9 cellular contexts compared by ENCODE assay signal in genomic region chr4:142815834-142816233, GRCh38. TPM values are rescaled to one million over a fixed set of nuclear protein-coding genes. Genes with fewer than 3 reads are reported as not detected.
DNase-seq lines count a peak whose midpoint lies in the region; TF ChIP-seq lines count a peak whose summit lies in the region.
"Had no signal": no experiment of that assay in that cellular context is flagged by ENCODE, and none has a peak within 500 bp of the region (broad histone marks: within the 10 kb centered on the region; RNA-seq: fewer than 3 reads in every experiment).

No MANE protein-coding gene starts in this region.

- peak overlapping the region; percentile 46 for H3K27ac ChIP-seq in mesodermal cell (ENCODE audit: low read depth, low read length, severe bottlenecking)

- 60% methylated on average over 1 of the region's 1 CpG; no CpG with 5 or more reads in 1 of the 2 experiments for WGBS in mesodermal cell (ENCODE audit: insufficient coverage in 2 of 2), 2 experiments

- no peak overlapping the region for H3K4me3 ChIP-seq in adipocyte (ENCODE audit: low read length)
- H3K4me3 ChIP-seq in mesodermal cell (ENCODE audit: extremely low read depth, insufficient read depth, low read length, poor library complexity, severe bottlenecking) = no peak overlapping the region
- H3K4me3 ChIP-seq: skin epidermis had no signal

- H3K36me3 ChIP-seq in adipocyte (ENCODE audit: control insufficient read depth, insufficient read depth, low read length, severe bottlenecking) = no peaks in the 10 kb centered on the region
- H3K36me3 ChIP-seq in mesodermal cell (ENCODE audit: control insufficient read depth, insufficient read depth, low read length) = no peaks in the 10 kb centered on the region

- H3K4me1 ChIP-seq in adipocyte (ENCODE audit: control insufficient read depth, insufficient read depth, low read length) = peaks cover 32% of the 10 kb centered on the region
- H3K4me1 ChIP-seq in mesodermal cell (ENCODE audit: control insufficient read depth, insufficient read depth, low read length, poor library complexity, severe bottlenecking) = peaks cover 20% of the 10 kb centered on the region

- H3K27me3 ChIP-seq in adipocyte (replicated peaks; ENCODE audit: control insufficient read depth, insufficient read depth, low read length) = no peaks in the 10 kb centered on the region

- no peak for TF ChIP-seq CTCF in GM10266 (IDR thresholded peaks at IDR 0.05; ENCODE audit: control insufficient read depth, insufficient read depth, low read depth, missing control alignments)

- no peak overlapping the region for H3K9ac ChIP-seq in adipocyte (ENCODE audit: low read length)

- H3K9me3 ChIP-seq in adipocyte (ENCODE audit: control insufficient read depth, low read length) (no peaks in the 10 kb centered on the region), mesodermal cell (ENCODE audit: control insufficient read depth, low read length) (no peaks in the 10 kb centered on the region)

- peak; percentile 66 for DNase-seq in EL
- peak; percentile 4 to 24 for DNase-seq in Kasumi-1 (lab: John Stamatoyannopoulos, UW)
- peak; percentile 86 for DNase-seq in adipocyte (ENCODE audit: low read depth)
- no peak for DNase-seq in NCI-H1092 (lab: John Stamatoyannopoulos, UW)
- no peak for DNase-seq in KG1 (lab: John Stamatoyannopoulos, UW)
- DNase-seq in GM10266 (ENCODE audit: extremely low spot score) = no peak
- DNase-seq in UCSD-AML1 (lab: John Stamatoyannopoulos, UW; ENCODE audit: unreplicated experiment) = no peak

RNA-seq across cellular contexts. Expression of gene INPP4B, which starts 30.3 kb away (rescaled TPM):
- 5.5 TPM for polyA plus RNA-seq in mesodermal cell (2013, experiment 1 of 2)
- polyA plus RNA-seq in mesodermal cell (2013, experiment 2 of 2) = 3.7 TPM

Comparison
In these comparisons a context has a peak if more than half of its experiments do, and no peak if none do; other contexts are left out.
1. DNase-seq: peak in EL (single experiment), Kasumi-1 (2 of 2) and adipocyte (single experiment); none in NCI-H1092 (single experiment), KG1 (single experiment), GM10266 (single experiment) and UCSD-AML1 (single experiment).